In genomic region chr9:89667730-89668129, GRCh38 we compare ENCODE assay signal across 1 cellular context.
TF ChIP-seq lines count a peak whose summit lies in the region.

No MANE protein-coding gene starts in this region.

TF ChIP-seq in HepG2, 621 proteins besides CTCF, POLR2A, EP300 and RAD21 (continued from another document):
- no peak for TF ChIP-seq ZNF687 (CRISPR knock-in tag; IDR thresholded peaks at IDR 0.05)
- no peak for TF ChIP-seq ZNF274 (CRISPR knock-in tag; IDR thresholded peaks at IDR 0.05)
- TF ChIP-seq NR2F6 (IDR thresholded peaks at IDR 0.05): 0 out of 2 replicates have a peak, but pooled peaks have one; percentile 11
- 0 out of 2 replicates have a peak, but pooled peaks have one; percentile 20 for TF ChIP-seq NR2F6 (CRISPR knock-in tag; IDR thresholded peaks at IDR 0.05)
- TF ChIP-seq TGIF2 (CRISPR knock-in tag; IDR thresholded peaks at IDR 0.05): no peak
- TF ChIP-seq CHD2 (IDR thresholded peaks at IDR 0.05; ENCODE audit: low read depth, low read length): no peak
- no peak for TF ChIP-seq MAFK (conservative IDR thresholded peaks at IDR 0.05 in 1 of 2, IDR thresholded peaks at IDR 0.05 in 1 of 2; ENCODE audit: low read length in 2 of 2)
- TF ChIP-seq NKX3-1 (CRISPR knock-in tag; IDR thresholded peaks at IDR 0.05): no peak
- TF ChIP-seq KLF13 (CRISPR knock-in tag; IDR thresholded peaks at IDR 0.05): no peak
- TF ChIP-seq KMT2B (CRISPR knock-in tag; IDR thresholded peaks at IDR 0.05): no peak
- TF ChIP-seq ZNF619 (CRISPR knock-in tag; IDR thresholded peaks at IDR 0.05): no peak
- TF ChIP-seq TCF7 (IDR thresholded peaks at IDR 0.05; ENCODE audit: low read depth): no peak
- no peak for TF ChIP-seq MED13 (CRISPR knock-in tag; IDR thresholded peaks at IDR 0.05)
- TF ChIP-seq ZBTB10 (CRISPR knock-in tag; IDR thresholded peaks at IDR 0.05; ENCODE audit: borderline replicate concordance): no peak
- no peak for TF ChIP-seq GATAD2A (CRISPR knock-in tag; IDR thresholded peaks at IDR 0.05)
- no peak for TF ChIP-seq ZBTB33 (CRISPR knock-in tag; IDR thresholded peaks at IDR 0.05)
- TF ChIP-seq ARID5B (CRISPR knock-in tag; IDR thresholded peaks at IDR 0.05): peak; percentile 16; the same call in 1 of the 2 replicates
- TF ChIP-seq SOX13 (IDR thresholded peaks at IDR 0.05): no peak
- TF ChIP-seq SOX13 (CRISPR knock-in tag; conservative IDR thresholded peaks at IDR 0.05 in 1 of 2, IDR thresholded peaks at IDR 0.05 in 1 of 2): peak in 1 of 2 experiments; percentile 38; a peak in 1 of 4 replicates
- no peak for TF ChIP-seq MBD4 (IDR thresholded peaks at IDR 0.05; ENCODE audit: borderline replicate concordance, low read length)
- TF ChIP-seq SYNCRIP (IDR thresholded peaks at IDR 0.05; ENCODE audit: insufficient read depth, low read depth, low read length): no peak
- no peak for TF ChIP-seq ZNF558 (CRISPR knock-in tag; IDR thresholded peaks at IDR 0.05; ENCODE audit: borderline replicate concordance)
- TF ChIP-seq HIVEP1 (CRISPR knock-in tag; IDR thresholded peaks at IDR 0.05): no peak
- peak; percentile 47; the same call in 1 of the 2 replicates for TF ChIP-seq BCL6 (CRISPR knock-in tag; IDR thresholded peaks at IDR 0.05)
- TF ChIP-seq ATF2 (CRISPR knock-in tag; IDR thresholded peaks at IDR 0.05): no peak
- no peak for TF ChIP-seq ZNF44 (CRISPR knock-in tag; IDR thresholded peaks at IDR 0.05)
- TF ChIP-seq FOXA1 (IDR thresholded peaks at IDR 0.05): no peak
- TF ChIP-seq FOXA1 (CRISPR knock-in tag; IDR thresholded peaks at IDR 0.05): peak; percentile 56
- TF ChIP-seq FOSL2 (CRISPR knock-in tag; IDR thresholded peaks at IDR 0.05): peak; percentile 56
